10 cellular contexts compared by ENCODE assay signal in genomic region chr19:2254052-2254872, GRCh38. TPM values are rescaled to one million over a fixed set of nuclear protein-coding genes. Genes with fewer than 3 reads are reported as not detected.
DNase-seq lines count a peak whose midpoint lies in the region; ATAC-seq and TF ChIP-seq lines count a peak whose summit lies in the region.
"Had no signal": no experiment of that assay in that cellular context is flagged by ENCODE, and none has a peak within 500 bp of the region (broad histone marks: within the 10 kb centered on the region; RNA-seq: fewer than 3 reads in every experiment).

No MANE protein-coding gene starts in this region.

- no peak for DNase-seq in BJ (ENCODE audit: low read depth)
- peak; percentile 95 for DNase-seq in H7
- DNase-seq in dermis blood vessel endothelial cell = peak; percentile 61
- no peak for DNase-seq in memory B cell (ENCODE audit: low spot score in 2 of 2)
- DNase-seq in NCI-H1436 treated with DMSO at 0.1 percent for 48 hours (lab: John Stamatoyannopoulos, UW) = no peak
- DNase-seq in NCI-H345 (lab: John Stamatoyannopoulos, UW) = no peak
- no peak for DNase-seq in NOMO-1 treated with DMSO at 0.1 percent for 48 hours (lab: John Stamatoyannopoulos, UW; ENCODE audit: unreplicated experiment)
- DNase-seq in stimulated activated CD4-positive, alpha-beta T cell treated with anti-CD3 and anti-CD28 coated beads, Interleukin-12 subunit alpha, Interleukin-12 subunit beta, amount 100 ng/mL, for 4 hours = no peak
- DNase-seq: colonic mucosa, PC-9 had no signal

- POLR2A ChIA-PET in BJ (lab: Charles Lee) = no interaction called here

- no peaks in the 10 kb centered on the region for H3K9me3 Mint-ChIP-seq in memory B cell

- no peaks in the 10 kb centered on the region for H3K27me3 Mint-ChIP-seq in memory B cell

- H3K27ac Mint-ChIP-seq in memory B cell = no peak overlapping the region

- peaks cover 28% of the 10 kb centered on the region for H3K4me1 Mint-ChIP-seq in memory B cell

- ATAC-seq in memory B cell (ENCODE audit: low read depth) = no peak

- H3K4me3 ChIP-seq in BJ (ENCODE audit: low read depth, low read length) = no peak overlapping the region
- H3K4me3 ChIP-seq in H7 (ENCODE audit: insufficient read depth, low read depth, low read length) = peak overlapping the region; percentile 47; the same call in 1 of the 2 replicates
- H3K4me3 ChIP-seq: colonic mucosa, PC-9 had no signal

- peak overlapping the region; percentile 78 for H3K4me3 Mint-ChIP-seq in memory B cell

- CTCF ChIA-PET in BJ (lab: Yijun Ruan, JAX) = interaction anchor here (0.9 to 1.6 kb wide), 4 partner anchors 15 to 19 kb away, joined by 3 to 4 read pairs (median 3); partner anchors contain the start of gene PLEKHJ1

- H3K36me3 ChIP-seq in BJ (ENCODE audit: control insufficient read depth, insufficient read depth, low read length) (no peaks in the 10 kb centered on the region), H7 (replicated peaks; ENCODE audit: control insufficient read depth, insufficient read depth, low read length) (no peaks in the 10 kb centered on the region)
- H3K36me3 ChIP-seq: colonic mucosa had no signal

- H3K27me3 ChIP-seq in BJ (ENCODE audit: control insufficient read depth, insufficient read depth, low read length) (peaks cover 14% of the 10 kb centered on the region), H7 (ENCODE audit: control insufficient read depth, insufficient read depth, low read length) (peaks cover 14% of the 10 kb centered on the region)

- TF ChIP-seq CTCF in BJ (IDR thresholded peaks at IDR 0.05; ENCODE audit: insufficient read depth, low read depth, low read length) = peak; percentile 50

- H3K36me3 Mint-ChIP-seq in memory B cell = no peaks in the 10 kb centered on the region

RNA-seq across cellular contexts. Expression of gene JSRP1, which starts 2.0 kb away (rescaled TPM):
- not detected in 2 replicates for polyA plus RNA-seq in BJ (2011; rRNA removed)
- not detected in 2 replicates for polyA minus RNA-seq in BJ (2011; rRNA and poly(A)+ RNA removed)
- not detected in 2 replicates for total RNA-seq in H7 (2014; rRNA removed; shearing (Covaris generic))
- 0.17 TPM in 1 of 2 replicates, not detected in the other for total RNA-seq in dermis blood vessel endothelial cell

RNA-seq across cellular contexts. Expression of gene AMH, which starts 5.1 kb away (rescaled TPM):
- polyA plus RNA-seq in BJ (2011; rRNA removed) = 0.59 and 0.66 TPM in 2 replicates
- polyA minus RNA-seq in BJ (2011; rRNA and poly(A)+ RNA removed) = 0.31 TPM in 1 of 2 replicates, not detected in the other
- 10.5 and 12.8 TPM in 2 replicates for total RNA-seq in H7 (2014; rRNA removed; shearing (Covaris generic))
- 1.3 and 1.5 TPM in 2 replicates for total RNA-seq in dermis blood vessel endothelial cell

RNA-seq across cellular contexts. Expression of gene SF3A2, which starts 17.6 kb away (rescaled TPM):
- 8.9 and 12.2 TPM in 2 replicates for polyA plus RNA-seq in BJ (2011; rRNA removed)
- 11.3 and 20.2 TPM in 2 replicates for polyA minus RNA-seq in BJ (2011; rRNA and poly(A)+ RNA removed)
- total RNA-seq in H7 (2014; rRNA removed; shearing (Covaris generic)) = 107 and 115 TPM in 2 replicates
- 43.4 and 93.6 TPM in 2 replicates for total RNA-seq in dermis blood vessel endothelial cell

RNA-seq across cellular contexts. Expression of gene PLEKHJ1, which starts 18.1 kb away (rescaled TPM):
- 46.2 and 65.8 TPM in 2 replicates for polyA plus RNA-seq in BJ (2011; rRNA removed)
- polyA minus RNA-seq in BJ (2011; rRNA and poly(A)+ RNA removed) = 12.4 and 30.0 TPM in 2 replicates
- 269 and 295 TPM in 2 replicates for total RNA-seq in H7 (2014; rRNA removed; shearing (Covaris generic))
- total RNA-seq in dermis blood vessel endothelial cell = 64.0 and 84.9 TPM in 2 replicates

RNA-seq across cellular contexts. Expression of gene PEAK3, which starts 27.7 kb away (rescaled TPM):
- not detected in 2 replicates for polyA plus RNA-seq in BJ (2011; rRNA removed)
- 0.10 TPM in 1 of 2 replicates, not detected in the other for polyA minus RNA-seq in BJ (2011; rRNA and poly(A)+ RNA removed)
- total RNA-seq in H7 (2014; rRNA removed; shearing (Covaris generic)) = not detected in 2 replicates
- total RNA-seq in dermis blood vessel endothelial cell = 0.17 and 0.19 TPM in 2 replicates
- total RNA-seq: PC-9 had no signal

Comparison
In these comparisons a context has a peak if more than half of its experiments do, and no peak if none do; other contexts are left out.
1. DNase-seq: peak in H7 (single experiment) and dermis blood vessel endothelial cell (single experiment); none in BJ (single experiment), memory B cell (0 of 2), NCI-H1436 treated with DMSO at 0.1 percent for 48 hours (single experiment), NCI-H345 (single experiment), NOMO-1 treated with DMSO at 0.1 percent for 48 hours (single experiment) and stimulated activated CD4-positive, alpha-beta T cell treated with anti-CD3 and anti-CD28 coated beads, Interleukin-12 subunit alpha, Interleukin-12 subunit beta, amount 100 ng/mL, for 4 hours (single experiment).